8 cellular contexts compared by ENCODE assay signal in the genomic region with DNA sequence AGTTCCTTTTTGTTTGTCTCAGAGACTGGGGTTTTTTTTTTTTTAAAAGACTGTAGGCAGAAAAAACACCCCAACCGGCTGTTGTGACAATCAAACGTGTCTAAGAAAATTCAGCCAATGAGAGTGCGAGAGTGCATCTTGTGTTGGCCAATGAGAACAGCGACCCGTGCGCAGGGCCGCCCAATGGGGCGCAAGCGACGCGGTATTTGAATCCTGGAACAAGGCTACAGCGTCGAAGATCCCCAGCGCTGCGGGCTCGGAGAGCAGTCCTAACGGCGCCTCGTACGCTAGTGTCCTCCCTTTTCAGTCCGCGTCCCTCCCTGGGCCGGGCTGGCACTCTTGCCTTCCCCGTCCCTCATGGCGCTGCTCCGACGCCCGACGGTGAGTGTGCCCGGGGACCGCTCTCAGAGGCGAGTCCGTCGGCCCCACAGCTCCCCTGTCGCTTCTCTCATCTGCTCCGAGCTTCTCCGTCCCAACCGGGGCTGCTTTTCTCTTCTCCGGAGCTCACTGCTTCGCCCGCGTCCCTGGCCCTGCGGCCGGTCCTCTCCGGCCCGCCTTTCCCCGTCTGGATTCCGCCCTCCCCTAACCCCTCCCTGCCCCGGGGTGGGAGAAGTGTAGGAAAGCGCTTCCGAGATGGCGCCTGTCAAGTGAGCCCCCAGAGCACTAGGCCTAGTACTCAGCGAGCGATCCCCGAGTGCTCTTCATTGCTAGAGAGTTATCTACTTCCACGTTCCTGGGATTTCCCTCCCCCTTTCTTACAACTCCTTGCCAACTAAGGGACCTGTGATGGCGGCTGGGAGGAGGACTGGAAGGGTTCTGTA.
DNase-seq lines count a peak whose midpoint lies in the region; ATAC-seq and TF ChIP-seq lines count a peak whose summit lies in the region.

CCNB2 (plus strand) TSS at position 235 of the 821 bp plus-strand sequence; CDS start at position 358, 123 bp downstream.

- DNase-seq in NCI-H2081 treated with DMSO at 0.1 percent for 48 hours (lab: John Stamatoyannopoulos, UW) (peak; percentile 84), T1000 (lab: John Stamatoyannopoulos, UW) (peak; percentile 41), astrocyte of the hippocampus (ENCODE audit: low read depth, low spot score) (peak; percentile 96), hippocampal formation (lab: John Stamatoyannopoulos, UW) (peak; percentile 80 to 90), retinal pigment epithelial cell (ENCODE audit: low read depth) (peak; percentile 83)

- H3K27ac ChIP-seq in 22Rv1: peak within 1 kb of the TSS; percentile 92

- TF ChIP-seq CTCF in 22Rv1 (IDR thresholded peaks at IDR 0.05) (no peak), retinal pigment epithelial cell (conservative IDR thresholded peaks at IDR 0.05; ENCODE audit: low read depth, low read length) (no peak)

- H3K4me3 ChIP-seq in retinal pigment epithelial cell (ENCODE audit: low read length): peak within 1 kb of the TSS; percentile 93

- ATAC-seq in GM18519 (IDR thresholded peaks at IDR 0.05; ENCODE audit: low FRiP score, unreplicated experiment): peak; percentile 98
- ATAC-seq in HG03045 (IDR thresholded peaks at IDR 0.05; ENCODE audit: unreplicated experiment): peak; percentile 97

Comparison
In these comparisons a context has a peak if more than half of its experiments do, and no peak if none do; other contexts are left out.
1. Peak in every context shown above with its lines: DNase-seq, ATAC-seq, H3K4me3 ChIP-seq and H3K27ac ChIP-seq.
2. DNase-seq: peak in every context shown above with its lines; median percentile 96 in astrocyte of the hippocampus; 85 in hippocampal formation; 84 in NCI-H2081 treated with DMSO at 0.1 percent for 48 hours; 83 in retinal pigment epithelial cell; 41 in T1000.